Comparison of ENCODE assay signal across 16 cellular contexts in genomic region chr18:42801706-42802105, GRCh38.
DNase-seq lines count a peak whose midpoint lies in the region; ATAC-seq and TF ChIP-seq lines count a peak whose summit lies in the region.
"Had no signal": no experiment of that assay in that cellular context is flagged by ENCODE, and none has a peak within 500 bp of the region (broad histone marks: within the 10 kb centered on the region; RNA-seq: fewer than 3 reads in every experiment).

No MANE protein-coding gene starts in this region.

- H2AFZ ChIP-seq in mesenchymal stem cell (ENCODE audit: low read depth, low read length) = no peak overlapping the region

- intact Hi-C loops in mucosa of descending colon (cut with DNase I, micrococcal nuclease) = no loop called here

- no peaks in the 10 kb centered on the region for H3K9me3 ChIP-seq in mesenchymal stem cell (ENCODE audit: control insufficient read depth, low read length)
- H3K9me3 ChIP-seq in mucosa of descending colon = no peaks in the 10 kb centered on the region
- H3K9me3 ChIP-seq: BLaER1 treated with 17β-estradiol and CSF1 and Interleukin-3, amounts not matched to agents 10 nM and 100 nM; Peyer's patch had no signal

- H3K9ac ChIP-seq in mesenchymal stem cell (ENCODE audit: low read length) = no peak overlapping the region
- H3K9ac ChIP-seq: BLaER1 treated with 17β-estradiol and CSF1 and Interleukin-3, amounts not matched to agents 10 nM and 100 nM had no signal

- no peak overlapping the region for H3K27ac ChIP-seq in mesenchymal stem cell (ENCODE audit: low read length, poor library complexity, severe bottlenecking)
- H3K27ac ChIP-seq: BLaER1 treated with 17β-estradiol and CSF1 and Interleukin-3, amounts not matched to agents 10 nM and 100 nM; Peyer's patch had no signal

- no peaks in the 10 kb centered on the region for H3K27me3 ChIP-seq in mesenchymal stem cell (ENCODE audit: control insufficient read depth in 1 of 2, insufficient read depth in 1 of 2, low read length in 2 of 2)
- H3K27me3 ChIP-seq: BLaER1 treated with 17β-estradiol and CSF1 and Interleukin-3, amounts not matched to agents 10 nM and 100 nM; Peyer's patch had no signal

- no peak overlapping the region for H2AK5ac ChIP-seq in mesenchymal stem cell (ENCODE audit: low read length, severe bottlenecking)

- H3K14ac ChIP-seq in mesenchymal stem cell (ENCODE audit: low read length in 2 of 2) = no peak overlapping the region

- H3K4me1 ChIP-seq in mesenchymal stem cell (ENCODE audit: control insufficient read depth, insufficient read depth, low read depth, low read length) = no peaks in the 10 kb centered on the region
- no peaks in the 10 kb centered on the region for H3K4me1 ChIP-seq in mucosa of descending colon (ENCODE audit: low read depth)
- H3K4me1 ChIP-seq: BLaER1 treated with 17β-estradiol and CSF1 and Interleukin-3, amounts not matched to agents 10 nM and 100 nM; Peyer's patch had no signal

- no peak overlapping the region for H3K4me2 ChIP-seq in mesenchymal stem cell (ENCODE audit: low read length, poor library complexity, severe bottlenecking)
- H3K4me2 ChIP-seq: BLaER1 treated with 17β-estradiol and CSF1 and Interleukin-3, amounts not matched to agents 10 nM and 100 nM had no signal

- no peak overlapping the region for H2BK120ac ChIP-seq in mesenchymal stem cell (ENCODE audit: low read depth, low read length)

- H3K23ac ChIP-seq in mesenchymal stem cell (ENCODE audit: low read length in 2 of 2) = no peak overlapping the region

- H3K18ac ChIP-seq in mesenchymal stem cell (ENCODE audit: low read depth in 1 of 2, low read length in 2 of 2) = no peak overlapping the region

- ATAC-seq in GM21576 (IDR thresholded peaks at IDR 0.05; ENCODE audit: unreplicated experiment) (no peak), mucosa of descending colon (no peak), HG02798 (IDR thresholded peaks at IDR 0.05; ENCODE audit: poor library complexity, unreplicated experiment) (no peak)

- no peak overlapping the region for H2BK5ac ChIP-seq in mesenchymal stem cell (ENCODE audit: low read depth, low read length, poor library complexity, severe bottlenecking)

- no peak for TF ChIP-seq CTCF in choroid plexus epithelial cell (conservative IDR thresholded peaks at IDR 0.05; ENCODE audit: low read depth, low read length)
- no peak for TF ChIP-seq CTCF in mucosa of descending colon (IDR thresholded peaks at IDR 0.05)

- H3K79me1 ChIP-seq in mesenchymal stem cell (replicated peaks; ENCODE audit: low read length, poor library complexity, severe bottlenecking) = no peaks in the 10 kb centered on the region

- H3K4me3 ChIP-seq in choroid plexus epithelial cell (ENCODE audit: low read depth, low read length) (no peak overlapping the region), mesenchymal stem cell (ENCODE audit: insufficient read depth in 1 of 2, low read depth in 1 of 2, low read length in 2 of 2) (no peak overlapping the region), mucosa of descending colon (no peak overlapping the region)
- H3K4me3 ChIP-seq: BLaER1 treated with 17β-estradiol and CSF1 and Interleukin-3, amounts not matched to agents 10 nM and 100 nM; Peyer's patch had no signal

- WGBS in mesenchymal stem cell = 9% methylated on average over 2 of the region's 2 CpGs

- no peak overlapping the region for H4K8ac ChIP-seq in mesenchymal stem cell (ENCODE audit: low read length)

- H3K36me3 ChIP-seq in mesenchymal stem cell (ENCODE audit: control insufficient read depth in 1 of 2, insufficient read depth in 2 of 2, low read depth in 1 of 2, low read length in 2 of 2) = no peaks in the 10 kb centered on the region
- no peaks in the 10 kb centered on the region for H3K36me3 ChIP-seq in mucosa of descending colon (ENCODE audit: low read depth)
- H3K36me3 ChIP-seq: BLaER1 treated with 17β-estradiol and CSF1 and Interleukin-3, amounts not matched to agents 10 nM and 100 nM; Peyer's patch had no signal

- H2BK15ac ChIP-seq in mesenchymal stem cell (ENCODE audit: low read depth, poor library complexity, severe bottlenecking) = no peak overlapping the region

- H3K4ac ChIP-seq in mesenchymal stem cell (ENCODE audit: low read depth in 1 of 2, low read length in 2 of 2) = no peak overlapping the region

- peak; percentile 66 for DNase-seq in HCEC 1CT
- peak; percentile 40 for DNase-seq in choroid plexus epithelial cell (ENCODE audit: low read depth)
- DNase-seq in mesenchymal stem cell = peak; percentile 97
- DNase-seq in mucosa of descending colon = no peak
- DNase-seq in NCI-H2227 treated with DMSO at 0.1 percent for 48 hours (lab: John Stamatoyannopoulos, UW) = no peak
- DNase-seq: DMS 273 treated with DMSO at 0.1 percent for 48 hours, KBM-7, NCI-H1092 treated with DMSO at 0.1 percent for 48 hours, NCI-H1694 treated with DMSO at 0.1 percent for 48 hours, NCI-H2171, NCI-H510A treated with DMSO at 0.1 percent for 48 hours, Peyer's patch, Right ventricle myocardium superior had no signal

- no peak overlapping the region for H4K91ac ChIP-seq in mesenchymal stem cell (ENCODE audit: low read length)

- no peak overlapping the region for H2BK12ac ChIP-seq in mesenchymal stem cell (ENCODE audit: low read length in 2 of 2)

Comparison
In these comparisons a context has a peak if more than half of its experiments do, and no peak if none do; other contexts are left out.
1. DNase-seq: peak in HCEC 1CT (single experiment), choroid plexus epithelial cell (single experiment) and mesenchymal stem cell (single experiment); none in mucosa of descending colon (0 of 3) and NCI-H2227 treated with DMSO at 0.1 percent for 48 hours (single experiment).